In the genomic region with DNA sequence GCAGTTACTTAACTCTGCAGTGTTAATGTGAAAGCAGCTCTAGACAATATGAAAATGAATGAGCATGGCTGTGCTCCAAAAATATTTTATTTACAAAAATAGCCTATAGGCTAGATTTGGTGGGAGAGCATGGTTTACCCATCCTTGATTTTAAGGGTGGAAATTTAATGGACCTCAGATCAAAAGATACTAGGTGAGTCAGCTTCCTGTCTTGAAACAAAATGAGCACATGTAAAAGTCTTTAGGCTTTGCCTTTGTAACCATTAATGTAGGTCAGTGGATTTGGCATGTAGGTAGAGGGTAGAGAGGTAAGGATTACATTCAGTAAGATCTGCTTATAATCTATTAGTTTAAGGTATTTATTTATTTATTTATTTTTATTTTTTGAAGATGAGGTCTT, we compare ENCODE assay signal across 1 cellular context.
TF ChIP-seq lines count a peak whose summit lies in the region.

No MANE protein-coding gene starts in this region.

TF ChIP-seq in HCT116, 20 proteins besides CTCF, POLR2A, EP300 and RAD21:
- TF ChIP-seq, protein P1, sequence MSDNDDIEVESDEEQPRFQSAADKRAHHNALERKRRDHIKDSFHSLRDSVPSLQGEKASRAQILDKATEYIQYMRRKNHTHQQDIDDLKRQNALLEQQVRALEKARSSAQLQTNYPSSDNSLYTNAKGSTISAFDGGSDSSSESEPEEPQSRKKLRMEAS (IDR thresholded peaks at IDR 0.05) = peak; percentile 35; the same call in 1 of the 2 replicates
- TF ChIP-seq TCF7L2 (IDR thresholded peaks at IDR 0.05; ENCODE audit: borderline replicate concordance, extremely low read depth, insufficient read depth, insufficient read length) (peak; percentile 60), JUND (IDR thresholded peaks at IDR 0.05) (peak; percentile 54), CBX3 (IDR thresholded peaks at IDR 0.05; ENCODE audit: low read depth) (no peak), EGR1 (IDR thresholded peaks at IDR 0.05; ENCODE audit: low read depth) (no peak), SP1 (IDR thresholded peaks at IDR 0.05; ENCODE audit: low read depth) (0 out of 2 replicates have a peak, but pooled peaks have one; percentile 30), YY1 (IDR thresholded peaks at IDR 0.05; ENCODE audit: extremely low read depth, insufficient replicate concordance, low read depth, low read length) (no peak), FOSL1 (IDR thresholded peaks at IDR 0.05; ENCODE audit: low read depth) (peak; percentile 38; the same call in 1 of the 2 replicates)
- TF ChIP-seq, protein P2, sequence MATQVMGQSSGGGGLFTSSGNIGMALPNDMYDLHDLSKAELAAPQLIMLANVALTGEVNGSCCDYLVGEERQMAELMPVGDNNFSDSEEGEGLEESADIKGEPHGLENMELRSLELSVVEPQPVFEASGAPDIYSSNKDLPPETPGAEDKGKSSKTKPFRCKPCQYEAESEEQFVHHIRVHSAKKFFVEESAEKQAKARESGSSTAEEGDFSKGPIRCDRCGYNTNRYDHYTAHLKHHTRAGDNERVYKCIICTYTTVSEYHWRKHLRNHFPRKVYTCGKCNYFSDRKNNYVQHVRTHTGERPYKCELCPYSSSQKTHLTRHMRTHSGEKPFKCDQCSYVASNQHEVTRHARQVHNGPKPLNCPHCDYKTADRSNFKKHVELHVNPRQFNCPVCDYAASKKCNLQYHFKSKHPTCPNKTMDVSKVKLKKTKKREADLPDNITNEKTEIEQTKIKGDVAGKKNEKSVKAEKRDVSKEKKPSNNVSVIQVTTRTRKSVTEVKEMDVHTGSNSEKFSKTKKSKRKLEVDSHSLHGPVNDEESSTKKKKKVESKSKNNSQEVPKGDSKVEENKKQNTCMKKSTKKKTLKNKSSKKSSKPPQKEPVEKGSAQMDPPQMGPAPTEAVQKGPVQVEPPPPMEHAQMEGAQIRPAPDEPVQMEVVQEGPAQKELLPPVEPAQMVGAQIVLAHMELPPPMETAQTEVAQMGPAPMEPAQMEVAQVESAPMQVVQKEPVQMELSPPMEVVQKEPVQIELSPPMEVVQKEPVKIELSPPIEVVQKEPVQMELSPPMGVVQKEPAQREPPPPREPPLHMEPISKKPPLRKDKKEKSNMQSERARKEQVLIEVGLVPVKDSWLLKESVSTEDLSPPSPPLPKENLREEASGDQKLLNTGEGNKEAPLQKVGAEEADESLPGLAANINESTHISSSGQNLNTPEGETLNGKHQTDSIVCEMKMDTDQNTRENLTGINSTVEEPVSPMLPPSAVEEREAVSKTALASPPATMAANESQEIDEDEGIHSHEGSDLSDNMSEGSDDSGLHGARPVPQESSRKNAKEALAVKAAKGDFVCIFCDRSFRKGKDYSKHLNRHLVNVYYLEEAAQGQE (IDR thresholded peaks at IDR 0.05; ENCODE audit: low read depth) = no peak
